In the genomic region with DNA sequence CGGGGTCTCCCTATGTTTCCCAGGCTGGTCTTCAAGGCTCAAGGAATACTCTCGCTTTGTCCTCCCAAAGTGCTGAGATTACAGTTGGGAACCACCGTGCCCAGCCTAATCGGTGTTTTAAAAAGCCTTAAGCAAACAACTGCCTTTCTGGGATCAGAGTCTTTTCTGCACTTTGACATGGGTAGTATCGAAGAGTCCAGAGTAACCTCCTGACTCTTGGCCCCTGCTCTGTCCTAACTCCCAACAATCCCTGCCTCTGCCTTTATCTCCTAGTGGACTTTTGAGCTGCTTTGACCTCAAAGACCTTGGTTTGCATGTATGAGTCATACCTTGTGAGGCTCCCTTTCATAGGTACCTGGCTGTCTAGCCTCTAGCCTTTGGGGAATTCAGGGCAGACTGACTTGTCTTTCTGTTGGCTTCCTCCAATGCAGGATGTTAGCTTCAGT, we compare ENCODE assay signal across 1 cellular context.
A peak's percentile ranks its signal among the peaks of the same experiment; 100 is the strongest.
TF ChIP-seq lines count a peak whose summit lies in the region.

No MANE protein-coding gene starts in this region.

TF ChIP-seq in HepG2, 621 proteins besides CTCF, POLR2A, EP300 and RAD21 (continued from another document and continues in another):
- TF ChIP-seq, protein P1, sequence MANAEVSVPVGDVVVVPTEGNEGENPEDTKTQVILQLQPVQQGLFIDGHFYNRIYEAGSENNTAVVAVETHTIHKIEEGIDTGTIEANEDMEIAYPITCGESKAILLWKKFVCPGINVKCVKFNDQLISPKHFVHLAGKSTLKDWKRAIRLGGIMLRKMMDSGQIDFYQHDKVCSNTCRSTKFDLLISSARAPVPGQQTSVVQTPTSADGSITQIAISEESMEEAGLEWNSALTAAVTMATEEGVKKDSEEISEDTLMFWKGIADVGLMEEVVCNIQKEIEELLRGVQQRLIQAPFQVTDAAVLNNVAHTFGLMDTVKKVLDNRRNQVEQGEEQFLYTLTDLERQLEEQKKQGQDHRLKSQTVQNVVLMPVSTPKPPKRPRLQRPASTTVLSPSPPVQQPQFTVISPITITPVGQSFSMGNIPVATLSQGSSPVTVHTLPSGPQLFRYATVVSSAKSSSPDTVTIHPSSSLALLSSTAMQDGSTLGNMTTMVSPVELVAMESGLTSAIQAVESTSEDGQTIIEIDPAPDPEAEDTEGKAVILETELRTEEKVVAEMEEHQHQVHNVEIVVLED (CRISPR knock-in tag; IDR thresholded peaks at IDR 0.05; ENCODE audit: borderline replicate concordance) = no peak
- TF ChIP-seq GATA4 (IDR thresholded peaks at IDR 0.05; ENCODE audit: borderline replicate concordance, low read depth) (0 out of 2 replicates have a peak, but pooled peaks have one; percentile 54), ZNF34 (CRISPR knock-in tag; IDR thresholded peaks at IDR 0.05; ENCODE audit: borderline replicate concordance) (no peak), CCAR2 (optimal IDR thresholded peaks at IDR 0.05; ENCODE audit: low read depth, low read length) (peak; percentile 34), UBTF (CRISPR knock-in tag; IDR thresholded peaks at IDR 0.05) (no peak), ZNF839 (CRISPR knock-in tag; IDR thresholded peaks at IDR 0.05; ENCODE audit: borderline replicate concordance) (no peak), GMEB2 (CRISPR knock-in tag; IDR thresholded peaks at IDR 0.05; ENCODE audit: low read depth) (no peak), ZMYM4 (CRISPR knock-in tag; IDR thresholded peaks at IDR 0.05) (peak; percentile 87), ZNF260 (CRISPR knock-in tag; IDR thresholded peaks at IDR 0.05; ENCODE audit: borderline replicate concordance, low read depth) (no peak), SAFB2 (CRISPR knock-in tag; IDR thresholded peaks at IDR 0.05; ENCODE audit: borderline replicate concordance, low read depth) (no peak), CBX5 (CRISPR knock-in tag; IDR thresholded peaks at IDR 0.05; ENCODE audit: borderline replicate concordance) (peak; percentile 84; the same call in 1 of the 2 replicates), GABPA (IDR thresholded peaks at IDR 0.05; ENCODE audit: low read depth, low read length) (no peak), GABPA (CRISPR knock-in tag; IDR thresholded peaks at IDR 0.05; ENCODE audit: low read depth) (no peak), ZMYM3 (CRISPR knock-in tag; IDR thresholded peaks at IDR 0.05) (peak; percentile 61; the same call in 1 of the 2 replicates), REXO4 (CRISPR knock-in tag; IDR thresholded peaks at IDR 0.05; ENCODE audit: borderline replicate concordance) (no peak), ZNF580 (CRISPR knock-in tag; IDR thresholded peaks at IDR 0.05; ENCODE audit: borderline replicate concordance, low read depth) (peak; percentile 69; the same call in 1 of the 2 replicates), RXRA (CRISPR knock-in tag; IDR thresholded peaks at IDR 0.05) (peak; percentile 94; the same call in 1 of the 2 replicates), ZNF333 (CRISPR knock-in tag; IDR thresholded peaks at IDR 0.05; ENCODE audit: borderline replicate concordance) (no peak), ZNF513 (CRISPR knock-in tag; conservative IDR thresholded peaks at IDR 0.05) (no peak), DNMT3B (CRISPR knock-in tag; conservative IDR thresholded peaks at IDR 0.05) (no peak; the same call in 1 of the 2 replicates), FOXK1 (CRISPR knock-in tag; IDR thresholded peaks at IDR 0.05; ENCODE audit: borderline replicate concordance, low read depth) (peak; percentile 71; the same call in 1 of the 2 replicates), TBX2 (CRISPR knock-in tag; IDR thresholded peaks at IDR 0.05; ENCODE audit: borderline replicate concordance) (peak; percentile 73), EEA1 (CRISPR knock-in tag; IDR thresholded peaks at IDR 0.05; ENCODE audit: borderline replicate concordance) (no peak), SETDB1 (CRISPR knock-in tag; IDR thresholded peaks at IDR 0.05; ENCODE audit: borderline replicate concordance) (no peak), HIC2 (CRISPR knock-in tag; IDR thresholded peaks at IDR 0.05; ENCODE audit: low read depth) (no peak), HNF4G (IDR thresholded peaks at IDR 0.05; ENCODE audit: borderline replicate concordance, low read depth, low read length) (peak; percentile 100), HNF4G (CRISPR knock-in tag; IDR thresholded peaks at IDR 0.05; ENCODE audit: borderline replicate concordance, low read depth) (peak; percentile 98), ZNF205 (CRISPR knock-in tag; IDR thresholded peaks at IDR 0.05) (peak; percentile 89), ZNF724P (CRISPR knock-in tag; IDR thresholded peaks at IDR 0.05; ENCODE audit: borderline replicate concordance) (no peak), RCOR2 (CRISPR knock-in tag; IDR thresholded peaks at IDR 0.05) (peak; percentile 98), ZC3H4 (CRISPR knock-in tag; IDR thresholded peaks at IDR 0.05; ENCODE audit: borderline replicate concordance) (no peak), JUNB (CRISPR knock-in tag; IDR thresholded peaks at IDR 0.05; ENCODE audit: borderline replicate concordance) (peak; percentile 99), ZNF597 (CRISPR knock-in tag; IDR thresholded peaks at IDR 0.05) (no peak), ZFP36L2 (CRISPR knock-in tag; IDR thresholded peaks at IDR 0.05) (no peak), ZBTB7A (CRISPR knock-in tag; IDR thresholded peaks at IDR 0.05) (no peak), E2F2 (CRISPR knock-in tag; IDR thresholded peaks at IDR 0.05; ENCODE audit: borderline replicate concordance) (no peak), NFYC (CRISPR knock-in tag; IDR thresholded peaks at IDR 0.05) (peak; percentile 26; the same call in 1 of the 2 replicates), KDM6A (CRISPR knock-in tag; IDR thresholded peaks at IDR 0.05; ENCODE audit: low read depth) (peak; percentile 99)
- TF ChIP-seq, protein P2, sequence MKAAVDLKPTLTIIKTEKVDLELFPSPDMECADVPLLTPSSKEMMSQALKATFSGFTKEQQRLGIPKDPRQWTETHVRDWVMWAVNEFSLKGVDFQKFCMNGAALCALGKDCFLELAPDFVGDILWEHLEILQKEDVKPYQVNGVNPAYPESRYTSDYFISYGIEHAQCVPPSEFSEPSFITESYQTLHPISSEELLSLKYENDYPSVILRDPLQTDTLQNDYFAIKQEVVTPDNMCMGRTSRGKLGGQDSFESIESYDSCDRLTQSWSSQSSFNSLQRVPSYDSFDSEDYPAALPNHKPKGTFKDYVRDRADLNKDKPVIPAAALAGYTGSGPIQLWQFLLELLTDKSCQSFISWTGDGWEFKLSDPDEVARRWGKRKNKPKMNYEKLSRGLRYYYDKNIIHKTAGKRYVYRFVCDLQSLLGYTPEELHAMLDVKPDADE (CRISPR knock-in tag; IDR thresholded peaks at IDR 0.05) = no peak
- TF ChIP-seq, protein P3, sequence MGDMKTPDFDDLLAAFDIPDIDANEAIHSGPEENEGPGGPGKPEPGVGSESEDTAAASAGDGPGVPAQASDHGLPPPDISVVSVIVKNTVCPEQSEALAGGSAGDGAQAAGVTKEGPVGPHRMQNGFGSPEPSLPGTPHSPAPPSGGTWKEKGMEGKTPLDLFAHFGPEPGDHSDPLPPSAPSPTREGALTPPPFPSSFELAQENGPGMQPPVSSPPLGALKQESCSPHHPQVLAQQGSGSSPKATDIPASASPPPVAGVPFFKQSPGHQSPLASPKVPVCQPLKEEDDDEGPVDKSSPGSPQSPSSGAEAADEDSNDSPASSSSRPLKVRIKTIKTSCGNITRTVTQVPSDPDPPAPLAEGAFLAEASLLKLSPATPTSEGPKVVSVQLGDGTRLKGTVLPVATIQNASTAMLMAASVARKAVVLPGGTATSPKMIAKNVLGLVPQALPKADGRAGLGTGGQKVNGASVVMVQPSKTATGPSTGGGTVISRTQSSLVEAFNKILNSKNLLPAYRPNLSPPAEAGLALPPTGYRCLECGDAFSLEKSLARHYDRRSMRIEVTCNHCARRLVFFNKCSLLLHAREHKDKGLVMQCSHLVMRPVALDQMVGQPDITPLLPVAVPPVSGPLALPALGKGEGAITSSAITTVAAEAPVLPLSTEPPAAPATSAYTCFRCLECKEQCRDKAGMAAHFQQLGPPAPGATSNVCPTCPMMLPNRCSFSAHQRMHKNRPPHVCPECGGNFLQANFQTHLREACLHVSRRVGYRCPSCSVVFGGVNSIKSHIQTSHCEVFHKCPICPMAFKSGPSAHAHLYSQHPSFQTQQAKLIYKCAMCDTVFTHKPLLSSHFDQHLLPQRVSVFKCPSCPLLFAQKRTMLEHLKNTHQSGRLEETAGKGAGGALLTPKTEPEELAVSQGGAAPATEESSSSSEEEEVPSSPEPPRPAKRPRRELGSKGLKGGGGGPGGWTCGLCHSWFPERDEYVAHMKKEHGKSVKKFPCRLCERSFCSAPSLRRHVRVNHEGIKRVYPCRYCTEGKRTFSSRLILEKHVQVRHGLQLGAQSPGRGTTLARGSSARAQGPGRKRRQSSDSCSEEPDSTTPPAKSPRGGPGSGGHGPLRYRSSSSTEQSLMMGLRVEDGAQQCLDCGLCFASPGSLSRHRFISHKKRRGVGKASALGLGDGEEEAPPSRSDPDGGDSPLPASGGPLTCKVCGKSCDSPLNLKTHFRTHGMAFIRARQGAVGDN (CRISPR knock-in tag; IDR thresholded peaks at IDR 0.05) = no peak
- TF ChIP-seq, protein P4, sequence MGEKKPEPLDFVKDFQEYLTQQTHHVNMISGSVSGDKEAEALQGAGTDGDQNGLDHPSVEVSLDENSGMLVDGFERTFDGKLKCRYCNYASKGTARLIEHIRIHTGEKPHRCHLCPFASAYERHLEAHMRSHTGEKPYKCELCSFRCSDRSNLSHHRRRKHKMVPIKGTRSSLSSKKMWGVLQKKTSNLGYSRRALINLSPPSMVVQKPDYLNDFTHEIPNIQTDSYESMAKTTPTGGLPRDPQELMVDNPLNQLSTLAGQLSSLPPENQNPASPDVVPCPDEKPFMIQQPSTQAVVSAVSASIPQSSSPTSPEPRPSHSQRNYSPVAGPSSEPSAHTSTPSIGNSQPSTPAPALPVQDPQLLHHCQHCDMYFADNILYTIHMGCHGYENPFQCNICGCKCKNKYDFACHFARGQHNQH (CRISPR knock-in tag; IDR thresholded peaks at IDR 0.05) = peak; percentile 85
